Comparison of ENCODE assay signal across 24 cellular contexts in the genomic region with DNA sequence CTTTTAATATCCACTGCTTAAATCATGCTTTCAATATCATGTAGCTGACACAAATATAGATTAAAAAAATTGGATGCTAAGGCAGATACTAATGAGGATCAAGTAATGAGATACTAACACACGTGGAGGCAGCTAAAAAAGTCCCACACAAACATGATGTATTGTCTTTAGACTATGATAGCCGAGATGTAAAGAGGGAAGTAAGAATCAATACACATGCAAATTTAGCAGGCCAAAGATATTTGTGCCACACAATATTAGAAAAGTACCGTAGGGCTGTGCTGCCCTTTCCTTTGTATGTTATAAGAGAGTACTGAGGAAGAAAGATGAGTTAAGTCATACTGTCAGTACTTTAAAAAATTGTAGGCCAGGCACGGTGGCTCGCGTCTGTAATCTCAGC. TPM values are rescaled to one million over a fixed set of nuclear protein-coding genes. Genes with fewer than 3 reads are reported as not detected.
DNase-seq lines count a peak whose midpoint lies in the region; ATAC-seq and TF ChIP-seq lines count a peak whose summit lies in the region.
"Had no signal": no experiment of that assay in that cellular context is flagged by ENCODE, and none has a peak within 500 bp of the region (broad histone marks: within the 10 kb centered on the region; RNA-seq: fewer than 3 reads in every experiment).

No MANE protein-coding gene starts in this region.

- WGBS in GM23248 (ENCODE audit: low coverage in 1 of 2, low lambda C conversion rate in 2 of 2, missing lambda C conversion rate in 2 of 2), 2 experiments: 76 to 77% methylated on average over 6 of the region's 6 CpGs

- H3K4me3 ChIP-seq in GM06990 (replicated peaks; ENCODE audit: low read depth, low read length) (no peak overlapping the region), OCI-LY7 (ENCODE audit: low read depth, low read length, poor library complexity, severe bottlenecking) (peak overlapping the region; percentile 0), GM23248 (no peak overlapping the region)
- H3K4me3 ChIP-seq: A549, GM23338 had no signal

- H3K79me2 ChIP-seq in OCI-LY7 (ENCODE audit: insufficient read depth, low read depth, low read length) (no peaks in the 10 kb centered on the region), GM23248 (ENCODE audit: insufficient read depth) (no peaks in the 10 kb centered on the region)

- no peaks in the 10 kb centered on the region for H3K27me3 Mint-ChIP-seq in naive B cell
- H3K27me3 Mint-ChIP-seq in activated T-cell treated with anti-CD3 and anti-CD28 coated beads, Interleukin-2, amount 50 U/mL, for 24 hours: no peaks in the 10 kb centered on the region

- POLR2A ChIA-PET in OCI-LY7 (lab: Charles Lee): interaction anchor here (0.6 to 0.7 kb wide), 3 partner anchors 9 to 107 kb away, joined by 3 read pairs; no protein-coding TSS in a partner anchor

- CTCF ChIA-PET in OCI-LY7 (lab: Charles Lee; ENCODE audit: unreplicated experiment): no interaction called here

- no peak overlapping the region for H3K9ac ChIP-seq in GM23248

- ATAC-seq in naive B cell (ENCODE audit: low read depth in 2 of 2): peak; percentile 94 to 97
- no peak for ATAC-seq in HG03439 (IDR thresholded peaks at IDR 0.05; ENCODE audit: unreplicated experiment)
- ATAC-seq: A549, GM23338 had no signal

- intact Hi-C loops in OCI-LY7 (cut with micrococcal nuclease; ENCODE audit: unreplicated experiment): no loop called here

- H3K9me3 Mint-ChIP-seq in naive B cell: no peaks in the 10 kb centered on the region
- no peaks in the 10 kb centered on the region for H3K9me3 Mint-ChIP-seq in activated T-cell treated with anti-CD3 and anti-CD28 coated beads, Interleukin-2, amount 50 U/mL, for 24 hours
- H3K9me3 Mint-ChIP-seq: GM23338 had no signal

- H3K27ac ChIP-seq in OCI-LY7 (ENCODE audit: low read depth, low read length, poor library complexity, severe bottlenecking) (peak overlapping the region; percentile 25), GM23248 (no peak overlapping the region)
- H3K27ac ChIP-seq: A549 had no signal

- H2AFZ ChIP-seq in OCI-LY7 (ENCODE audit: low read length): peak overlapping the region; percentile 87
- no peak overlapping the region for H2AFZ ChIP-seq in GM23248
- H2AFZ ChIP-seq: GM23338 had no signal

- H3K4me2 ChIP-seq in OCI-LY7 (ENCODE audit: low read length) (peak overlapping the region; percentile 47), GM23248 (ENCODE audit: unreplicated experiment) (no peak overlapping the region)
- H3K4me2 ChIP-seq: A549, GM23338 had no signal

- peaks cover 15% of the 10 kb centered on the region for H3F3A ChIP-seq in GM23248 (ENCODE audit: insufficient read depth)

- BruUV-seq in OCI-LY7 (replicated peaks; lab: Mats Ljungman, UMichigan): no TSS peak

- peaks cover 9 to 21% (median 12%) of the 10 kb centered on the region in 3 donors for H3K4me1 Mint-ChIP-seq in naive B cell
- H3K4me1 Mint-ChIP-seq in activated T-cell treated with anti-CD3 and anti-CD28 coated beads, Interleukin-2, amount 50 U/mL, for 24 hours (ENCODE audit: low read depth): no peaks in the 10 kb centered on the region

- H3K9me2 ChIP-seq in OCI-LY7 (ENCODE audit: insufficient read depth, low read length) (no peaks in the 10 kb centered on the region), GM23248 (ENCODE audit: insufficient read depth) (no peaks in the 10 kb centered on the region)

- DNase-seq in GM06990 (ENCODE audit: extremely low read depth, insufficient read length): peak; percentile 29
- DNase-seq in GM13977 (ENCODE audit: low spot score): peak; percentile 41
- peak; percentile 14 for DNase-seq in OCI-LY7 (ENCODE audit: low spot score)
- peak; percentile 19 for DNase-seq in naive B cell
- DNase-seq in GM23248: no peak
- no peak for DNase-seq in activated effector memory CD4-positive, alpha-beta T cell treated with Interleukin-2 at 50 U/mL for 16 hours
- DNase-seq in activated T-cell treated with anti-CD3 and anti-CD28 coated beads, Interleukin-2, amount 50 U/mL, for 24 hours: no peak
- DNase-seq: BE2C; DMS53; HCEC 1CT; KG1; NCI-H1105; NCI-H146; NCI-H2029 treated with DMSO at 0.1 percent for 48 hours; NCI-H345; NCI-H524; NCI-H774; NK-92 treated with Interleukin-12 subunit alpha and Interleukin-12 subunit beta, amount 100 ng/mL, for 24 hours; Right ventricle myocardium superior; SW 1271 had no signal

- H3K36me3 ChIP-seq in GM06990 (ENCODE audit: control insufficient read depth, insufficient read depth, low read length): no peaks in the 10 kb centered on the region; the same call in 1 of the 2 replicates
- H3K36me3 ChIP-seq in OCI-LY7 (ENCODE audit: insufficient read depth, low read length): no peaks in the 10 kb centered on the region
- H3K36me3 ChIP-seq in GM23248 (ENCODE audit: low read depth): peaks cover 8% of the 10 kb centered on the region; the same call in 1 of the 2 replicates
- H3K36me3 ChIP-seq: BE2C had no signal

- in situ Hi-C loops in GM13977 (cut with MboI; ENCODE audit: low pct_unique_long_range_greater_than_20kb, low sequenced_read_pairs, unreplicated experiment) (no loop called here), GM23248 (cut with MboI) (no loop called here)

- H3K27ac Mint-ChIP-seq in naive B cell: peak overlapping the region in 5 of 6 donors; percentile 3 to 44 (median 21)
- H3K27ac Mint-ChIP-seq in activated T-cell treated with anti-CD3 and anti-CD28 coated beads, Interleukin-2, amount 50 U/mL, for 24 hours: no peak overlapping the region
- H3K27ac Mint-ChIP-seq: GM23338 had no signal

- peaks cover 0 to 3% of the 10 kb centered on the region in 2 donors for H3K36me3 Mint-ChIP-seq in naive B cell
- H3K36me3 Mint-ChIP-seq in activated T-cell treated with anti-CD3 and anti-CD28 coated beads, Interleukin-2, amount 50 U/mL, for 24 hours (ENCODE audit: low read depth): peaks cover 57% of the 10 kb centered on the region

- no peak for TF ChIP-seq CTCF in GM06990 (IDR thresholded peaks at IDR 0.05; ENCODE audit: insufficient read depth, low read length, poor library complexity, severe bottlenecking)
- TF ChIP-seq CTCF in GM13977 (IDR thresholded peaks at IDR 0.05; ENCODE audit: extremely low read depth, insufficient read depth, missing control alignments): no peak
- TF ChIP-seq CTCF in OCI-LY7 (conservative IDR thresholded peaks at IDR 0.05; ENCODE audit: low read length): no peak

- peaks cover 20% of the 10 kb centered on the region for H3K4me1 ChIP-seq in OCI-LY7 (ENCODE audit: insufficient read depth, low read length, poor library complexity, severe bottlenecking)
- peaks cover 15% of the 10 kb centered on the region for H3K4me1 ChIP-seq in GM23248 (ENCODE audit: insufficient read depth)
- H3K4me1 ChIP-seq: BE2C had no signal

- no peaks in the 10 kb centered on the region for H4K20me1 ChIP-seq in OCI-LY7 (ENCODE audit: insufficient read depth, low read length)
- no peaks in the 10 kb centered on the region for H4K20me1 ChIP-seq in GM23248 (ENCODE audit: insufficient read depth)

- H3K27me3 ChIP-seq in GM06990 (replicated peaks; ENCODE audit: control insufficient read depth, insufficient read depth, low read length) (no peaks in the 10 kb centered on the region), GM23248 (replicated peaks; ENCODE audit: insufficient read depth) (no peaks in the 10 kb centered on the region)
- H3K27me3 ChIP-seq: BE2C had no signal

- no peaks in the 10 kb centered on the region for H3K9me3 ChIP-seq in OCI-LY7 (ENCODE audit: low read length)
- H3K9me3 ChIP-seq in GM23248 (ENCODE audit: low read depth): no peaks in the 10 kb centered on the region
- H3K9me3 ChIP-seq: A549, BE2C had no signal

- peak overlapping the region in 6 of 8 donors; percentile 6 to 70 (median 30) for H3K4me3 Mint-ChIP-seq in naive B cell
- no peak overlapping the region for H3K4me3 Mint-ChIP-seq in activated T-cell treated with anti-CD3 and anti-CD28 coated beads, Interleukin-2, amount 50 U/mL, for 24 hours
- H3K4me3 Mint-ChIP-seq: GM23338 had no signal

RNA-seq across cellular contexts. Expression of gene STAC2, which starts 51.4 kb away (rescaled TPM):
- total RNA-seq in OCI-LY7 (2014; rRNA removed; shearing (Covaris generic)): 0.03 TPM in 1 of 2 replicates, not detected in the other
- not detected in 2 replicates for total RNA-seq in OCI-LY7 (2022)
- polyA plus RNA-seq in naive B cell (ENCODE audit: low read depth in 6 of 6): not detected
- not detected in 2 replicates for total RNA-seq in GM23248 (2014; rRNA removed; shearing (Covaris generic))
- 0.05 TPM in 1 of 2 replicates, not detected in the other for polyA plus RNA-seq in GM23248 (2016; fragmentation: Nextera tagmentation; extraction: Ambion mirVana)
- total RNA-seq: HT1080 had no signal

Comparison
In these comparisons a context has a peak if more than half of its experiments do, and no peak if none do; other contexts are left out.
1. DNase-seq: peak in GM06990 (single experiment), GM13977 (single experiment), OCI-LY7 (single experiment) and naive B cell (single experiment); none in GM23248 (single experiment), activated effector memory CD4-positive, alpha-beta T cell treated with Interleukin-2 at 50 U/mL for 16 hours (single experiment) and activated T-cell treated with anti-CD3 and anti-CD28 coated beads, Interleukin-2, amount 50 U/mL, for 24 hours (single experiment).